Comparison of ENCODE assay signal across 1 cellular context in genomic region chr6:155676346-155676745, GRCh38.
TF ChIP-seq lines count a peak whose summit lies in the region.

No MANE protein-coding gene starts in this region.

TF ChIP-seq in H1, 55 proteins besides CTCF, POLR2A, EP300 and RAD21:
- TF ChIP-seq HDAC2 (IDR thresholded peaks at IDR 0.05; ENCODE audit: borderline replicate concordance in 1 of 2, low read depth in 2 of 2, low read length in 2 of 2) (no peak), PHF8 (conservative IDR thresholded peaks at IDR 0.05; ENCODE audit: low read depth, low read length) (no peak), TEAD4 (IDR thresholded peaks at IDR 0.05; ENCODE audit: low read depth, low read length) (no peak), CBX8 (IDR thresholded peaks at IDR 0.05; ENCODE audit: borderline replicate concordance, low read depth, low read length) (no peak), RXRA (IDR thresholded peaks at IDR 0.05; ENCODE audit: insufficient read depth, low read depth, low read length) (no peak), TBP (IDR thresholded peaks at IDR 0.05; ENCODE audit: low read depth, low read length) (no peak), POLR2AphosphoS5 (IDR thresholded peaks at IDR 0.05; ENCODE audit: low read depth, low read length) (no peak), KDM5A (IDR thresholded peaks at IDR 0.05; ENCODE audit: low read length) (no peak), JUN (IDR thresholded peaks at IDR 0.05; ENCODE audit: low read depth, low read length) (no peak), CHD7 (IDR thresholded peaks at IDR 0.05; ENCODE audit: insufficient replicate concordance, low read length) (no peak), CHD2 (IDR thresholded peaks at IDR 0.05; ENCODE audit: low read length) (no peak), SIN3A (conservative IDR thresholded peaks at IDR 0.05 in 1 of 2, IDR thresholded peaks at IDR 0.05 in 1 of 2; ENCODE audit: low read depth in 1 of 2, low read length in 2 of 2) (no peak), MAFK (IDR thresholded peaks at IDR 0.05; ENCODE audit: low read depth, low read length) (no peak), RFX5 (IDR thresholded peaks at IDR 0.05; ENCODE audit: borderline replicate concordance, low read depth, low read length) (no peak)
- TF ChIP-seq, protein P1, sequence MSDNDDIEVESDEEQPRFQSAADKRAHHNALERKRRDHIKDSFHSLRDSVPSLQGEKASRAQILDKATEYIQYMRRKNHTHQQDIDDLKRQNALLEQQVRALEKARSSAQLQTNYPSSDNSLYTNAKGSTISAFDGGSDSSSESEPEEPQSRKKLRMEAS (IDR thresholded peaks at IDR 0.05) = no peak
